Comparison of ENCODE assay signal across 1 cellular context in the genomic region with DNA sequence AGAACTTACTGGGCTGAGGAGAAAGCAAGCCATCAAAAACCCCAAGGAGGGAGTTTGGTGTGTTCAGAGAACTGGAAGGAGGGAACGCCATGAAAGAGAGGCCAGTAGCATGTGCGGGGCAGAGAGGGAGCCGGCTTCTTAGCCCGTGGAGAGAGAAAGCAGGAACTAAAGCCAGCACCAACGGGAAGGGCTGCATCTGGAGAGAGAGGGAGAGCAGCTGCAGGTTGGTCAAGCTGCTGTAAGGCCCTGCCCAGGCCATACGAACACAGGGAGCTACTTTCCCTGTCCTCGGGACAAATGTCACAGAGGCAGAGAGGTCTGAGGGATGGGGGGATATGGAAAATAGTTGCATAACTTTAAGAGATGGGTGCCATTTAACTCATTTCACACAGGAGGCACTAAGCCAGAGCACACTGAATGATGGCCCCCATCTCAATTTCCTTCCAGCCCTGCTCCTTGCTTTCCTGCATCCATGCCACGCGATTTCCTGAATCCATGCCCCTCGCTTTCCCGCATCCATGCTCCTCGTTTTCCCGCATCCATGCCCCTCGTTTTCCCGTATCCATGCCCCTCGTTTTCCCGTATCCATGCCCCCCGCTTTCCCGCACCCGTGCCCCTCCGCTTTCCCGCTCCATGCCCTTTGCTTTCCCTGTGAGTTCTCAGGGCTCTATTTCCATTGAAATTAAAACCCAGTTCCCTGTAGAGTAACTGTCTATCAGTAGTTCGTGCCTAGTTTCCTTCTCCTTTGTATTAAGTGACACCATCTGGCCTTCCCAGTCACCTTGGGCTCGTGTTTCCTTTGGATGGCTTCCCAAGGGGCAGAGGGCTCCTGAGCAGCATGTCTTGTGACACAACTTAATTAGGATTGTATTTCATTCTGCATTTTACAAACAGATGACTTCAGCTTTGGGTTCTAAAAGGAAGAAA.
TF ChIP-seq lines count a peak whose summit lies in the region.

No MANE protein-coding gene starts in this region.

TF ChIP-seq in HEK293, 187 proteins besides CTCF, POLR2A, EP300 and RAD21 (continued from another document and continues in another):
- TF ChIP-seq, protein P1, sequence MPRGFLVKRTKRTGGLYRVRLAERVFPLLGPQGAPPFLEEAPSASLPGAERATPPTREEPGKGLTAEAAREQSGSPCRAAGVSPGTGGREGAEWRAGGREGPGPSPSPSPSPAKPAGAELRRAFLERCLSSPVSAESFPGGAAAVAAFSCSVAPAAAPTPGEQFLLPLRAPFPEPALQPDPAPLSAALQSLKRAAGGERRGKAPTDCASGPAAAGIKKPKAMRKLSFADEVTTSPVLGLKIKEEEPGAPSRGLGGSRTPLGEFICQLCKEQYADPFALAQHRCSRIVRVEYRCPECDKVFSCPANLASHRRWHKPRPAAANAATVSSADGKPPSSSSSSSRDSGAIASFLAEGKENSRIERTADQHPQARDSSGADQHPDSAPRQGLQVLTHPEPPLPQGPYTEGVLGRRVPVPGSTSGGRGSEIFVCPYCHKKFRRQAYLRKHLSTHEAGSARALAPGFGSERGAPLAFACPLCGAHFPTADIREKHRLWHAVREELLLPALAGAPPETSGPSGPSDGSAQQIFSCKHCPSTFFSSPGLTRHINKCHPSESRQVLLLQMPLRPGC (tag by site-specific recombination; IDR thresholded peaks at IDR 0.05): peak; percentile 88
- TF ChIP-seq ZNF610 (tag by site-specific recombination; IDR thresholded peaks at IDR 0.05; ENCODE audit: borderline replicate concordance) (peak; percentile 12; the same call in 1 of the 2 replicates), PRDM4 (tag by site-specific recombination; IDR thresholded peaks at IDR 0.05) (peak; percentile 64; the same call in 1 of the 2 replicates), KLF8 (tag by site-specific recombination; IDR thresholded peaks at IDR 0.05) (peak; percentile 70; the same call in 1 of the 2 replicates), ZFHX2 (tag by site-specific recombination; conservative IDR thresholded peaks at IDR 0.05) (no peak), ZNF24 (tag by site-specific recombination; IDR thresholded peaks at IDR 0.05) (peak; percentile 95), ZNF585B (tag by site-specific recombination; IDR thresholded peaks at IDR 0.05) (no peak), ZFP69B (tag by site-specific recombination; IDR thresholded peaks at IDR 0.05) (peak; percentile 68; the same call in 1 of the 2 replicates), MYNN (tag by site-specific recombination; IDR thresholded peaks at IDR 0.05; ENCODE audit: borderline replicate concordance) (no peak), BCL11A (tag by site-specific recombination; IDR thresholded peaks at IDR 0.05; ENCODE audit: low read depth) (0 out of 2 replicates have a peak, but pooled peaks have one; percentile 20), ZBTB6 (tag by site-specific recombination; IDR thresholded peaks at IDR 0.05) (peak; percentile 53; the same call in 1 of the 2 replicates), ZNF701 (tag by site-specific recombination; IDR thresholded peaks at IDR 0.05) (no peak), HOXD13 (CRISPR knock-in tag; IDR thresholded peaks at IDR 0.05; ENCODE audit: borderline replicate concordance) (no peak), HOXC10 (CRISPR knock-in tag; IDR thresholded peaks at IDR 0.05) (no peak), TRIM28 (IDR thresholded peaks at IDR 0.05; ENCODE audit: borderline replicate concordance, low read length) (no peak), IKZF3 (tag by site-specific recombination; IDR thresholded peaks at IDR 0.05) (peak; percentile 92), ZNF692 (tag by site-specific recombination; IDR thresholded peaks at IDR 0.05) (0 out of 2 replicates have a peak, but pooled peaks have one; percentile 22), ZNF707 (tag by site-specific recombination; IDR thresholded peaks at IDR 0.05) (peak; percentile 61), ZXDB (tag by site-specific recombination; IDR thresholded peaks at IDR 0.05) (peak; percentile 51), MZF1 (tag by site-specific recombination; IDR thresholded peaks at IDR 0.05; ENCODE audit: borderline replicate concordance) (no peak), ZNF473 (tag by site-specific recombination; IDR thresholded peaks at IDR 0.05) (no peak), PRDM6 (tag by site-specific recombination; IDR thresholded peaks at IDR 0.05) (peak; percentile 93), FEZF1 (tag by site-specific recombination; IDR thresholded peaks at IDR 0.05) (peak; percentile 90), ZNF571 (tag by site-specific recombination; IDR thresholded peaks at IDR 0.05) (no peak), ZNF792 (tag by site-specific recombination; IDR thresholded peaks at IDR 0.05) (no peak), ZNF555 (tag by site-specific recombination; conservative IDR thresholded peaks at IDR 0.05) (no peak), ZBTB26 (tag by site-specific recombination; optimal IDR thresholded peaks at IDR 0.05) (peak; percentile 15), ZBTB48 (tag by site-specific recombination; IDR thresholded peaks at IDR 0.05) (peak; percentile 16; the same call in 1 of the 2 replicates), ZNF350 (tag by site-specific recombination; IDR thresholded peaks at IDR 0.05) (no peak), PRDM2 (tag by site-specific recombination; IDR thresholded peaks at IDR 0.05; ENCODE audit: borderline replicate concordance) (no peak), ZNF133 (tag by site-specific recombination; IDR thresholded peaks at IDR 0.05) (no peak), ZSCAN23 (tag by site-specific recombination; IDR thresholded peaks at IDR 0.05) (peak; percentile 68; the same call in 1 of the 2 replicates), ZNF560 (tag by site-specific recombination; IDR thresholded peaks at IDR 0.05; ENCODE audit: borderline replicate concordance) (no peak), ZNF596 (tag by site-specific recombination; IDR thresholded peaks at IDR 0.05) (peak; percentile 31; the same call in 1 of the 2 replicates), ZBTB21 (tag by site-specific recombination; IDR thresholded peaks at IDR 0.05) (no peak; the same call in 1 of the 2 replicates)
- TF ChIP-seq, protein P2, sequence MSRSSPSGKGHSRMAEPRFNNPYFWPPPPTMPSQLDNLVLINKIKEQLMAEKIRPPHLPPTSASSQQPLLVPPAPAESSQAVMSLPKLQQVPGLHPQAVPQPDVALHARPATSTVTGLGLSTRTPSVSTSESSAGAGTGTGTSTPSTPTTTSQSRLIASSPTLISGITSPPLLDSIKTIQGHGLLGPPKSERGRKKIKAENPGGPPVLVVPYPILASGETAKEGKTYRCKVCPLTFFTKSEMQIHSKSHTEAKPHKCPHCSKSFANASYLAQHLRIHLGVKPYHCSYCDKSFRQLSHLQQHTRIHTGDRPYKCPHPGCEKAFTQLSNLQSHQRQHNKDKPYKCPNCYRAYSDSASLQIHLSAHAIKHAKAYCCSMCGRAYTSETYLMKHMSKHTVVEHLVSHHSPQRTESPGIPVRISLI (tag by site-specific recombination; IDR thresholded peaks at IDR 0.05): no peak
- TF ChIP-seq, protein P3, sequence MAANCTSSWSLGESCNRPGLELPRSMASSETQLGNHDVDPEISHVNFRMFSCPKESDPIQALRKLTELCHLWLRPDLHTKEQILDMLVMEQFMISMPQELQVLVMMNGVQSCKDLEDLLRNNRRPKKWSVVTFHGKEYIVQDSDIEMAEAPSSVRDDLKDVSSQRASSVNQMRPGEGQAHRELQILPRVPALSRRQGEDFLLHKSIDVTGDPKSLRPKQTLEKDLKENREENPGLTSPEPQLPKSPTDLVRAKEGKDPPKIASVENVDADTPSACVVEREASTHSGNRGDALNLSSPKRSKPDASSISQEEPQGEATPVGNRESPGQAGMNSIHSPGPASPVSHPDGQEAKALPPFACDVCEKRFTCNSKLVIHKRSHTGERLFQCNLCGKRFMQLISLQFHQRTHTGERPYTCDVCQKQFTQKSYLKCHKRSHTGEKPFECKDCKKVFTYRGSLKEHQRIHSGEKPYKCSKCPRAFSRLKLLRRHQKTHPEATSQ (tag by site-specific recombination; IDR thresholded peaks at IDR 0.05): no peak
